10 cellular contexts compared by ENCODE assay signal in the genomic region with DNA sequence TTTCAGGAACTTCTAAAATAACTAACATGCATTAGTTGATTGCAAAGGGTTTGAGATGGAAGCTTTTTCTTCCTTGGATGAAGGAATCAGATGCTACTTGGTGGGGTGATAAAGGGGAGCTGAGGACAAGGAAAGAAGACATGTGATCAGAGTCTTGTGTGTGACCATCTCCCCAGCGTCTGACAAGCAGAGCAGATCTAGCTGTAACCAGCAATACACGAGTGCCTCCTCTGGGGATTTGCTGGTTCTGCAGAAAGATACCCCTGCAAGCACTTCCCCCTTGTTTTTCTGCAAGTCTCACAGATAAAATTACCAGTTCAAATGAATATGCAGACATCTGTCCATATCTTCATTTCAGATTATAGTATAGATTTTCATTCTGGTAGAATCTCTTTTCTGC. TPM values are rescaled to one million over a fixed set of nuclear protein-coding genes. Genes with fewer than 3 reads are reported as not detected.
A peak's percentile ranks its signal among the peaks of the same experiment; 100 is the strongest.
DNase-seq lines count a peak whose midpoint lies in the region; ATAC-seq, FAIRE-seq and TF ChIP-seq lines count a peak whose summit lies in the region.
"Had no signal": no experiment of that assay in that cellular context is flagged by ENCODE, and none has a peak within 500 bp of the region (broad histone marks: within the 10 kb centered on the region; RNA-seq: fewer than 3 reads in every experiment).

No MANE protein-coding gene starts in this region.

- H3K36me3 ChIP-seq in colonic mucosa = no peaks in the 10 kb centered on the region
- no peaks in the 10 kb centered on the region for H3K36me3 ChIP-seq in small intestine (ENCODE audit: control insufficient read depth in 2 of 2, insufficient read depth in 2 of 2, low read length in 2 of 2)
- no peaks in the 10 kb centered on the region for H3K36me3 ChIP-seq in CD4-positive, alpha-beta memory T cell (ENCODE audit: insufficient read depth, low read length)
- H3K36me3 ChIP-seq: BLaER1 treated with 17β-estradiol and CSF1 and Interleukin-3, amounts not matched to agents 10 nM and 100 nM had no signal

- no peak overlapping the region for H3K27ac Mint-ChIP-seq in CD4-positive, alpha-beta memory T cell
- H3K27ac Mint-ChIP-seq: stimulated activated naive CD8-positive, alpha-beta T cell treated with anti-CD3 and anti-CD28 coated beads, Interleukin-15, Interleukin-2, amounts not matched to agents 100 ng/mL and 50 ng/mL, for 24 hours had no signal

- DNase-seq in Ammon's horn (ENCODE audit: low spot score) (peak; percentile 76), NCI-H510A (lab: John Stamatoyannopoulos, UW) (peak; percentile 75), colonic mucosa (peak; percentile 23), small intestine (peak; percentile 7), SW480 (ENCODE audit: low spot score) (no peak)
- DNase-seq in CD4-positive, alpha-beta memory T cell = no peak

- H3K4me1 Mint-ChIP-seq in CD4-positive, alpha-beta memory T cell = no peaks in the 10 kb centered on the region

- peaks cover 17% of the 10 kb centered on the region for H3K27me3 ChIP-seq in colonic mucosa
- H3K27me3 ChIP-seq in small intestine (ENCODE audit: control insufficient read depth in 2 of 2, insufficient read depth in 2 of 2, low read length in 2 of 2) = peaks cover 8 to 10% of the 10 kb centered on the region in 2 donors
- H3K27me3 ChIP-seq in CD4-positive, alpha-beta memory T cell (ENCODE audit: insufficient read depth, low read length) = no peaks in the 10 kb centered on the region
- H3K27me3 ChIP-seq: BLaER1 treated with 17β-estradiol and CSF1 and Interleukin-3, amounts not matched to agents 10 nM and 100 nM had no signal

- no peaks in the 10 kb centered on the region for H3K36me3 Mint-ChIP-seq in CD4-positive, alpha-beta memory T cell

- CTCF ChIA-PET in CD4-positive, alpha-beta memory T cell (lab: Charles Lee; ENCODE audit: partially characterized antibody) = no interaction called here

- H3K9me3 Mint-ChIP-seq in CD4-positive, alpha-beta memory T cell = peaks cover 0 to 26% (median 9%) of the 10 kb centered on the region in 8 donors
- H3K9me3 Mint-ChIP-seq: stimulated activated naive CD8-positive, alpha-beta T cell treated with anti-CD3 and anti-CD28 coated beads, Interleukin-15, Interleukin-2, amounts not matched to agents 100 ng/mL and 50 ng/mL, for 24 hours had no signal

- 2 to 11% (median 2%) methylated on average over 2 of the region's 2 CpGs for WGBS in small intestine, 3 donors

- no peak overlapping the region for H3K27ac ChIP-seq in colonic mucosa
- no peak overlapping the region for H3K27ac ChIP-seq in small intestine (ENCODE audit: low read depth in 1 of 2, low read length in 1 of 2)
- no peak overlapping the region for H3K27ac ChIP-seq in CD4-positive, alpha-beta memory T cell (ENCODE audit: low read depth, low read length)
- H3K27ac ChIP-seq: BLaER1 treated with 17β-estradiol and CSF1 and Interleukin-3, amounts not matched to agents 10 nM and 100 nM had no signal

- peak; percentile 73 for ATAC-seq in HG02981 (IDR thresholded peaks at IDR 0.05; ENCODE audit: unreplicated experiment)
- ATAC-seq in HG02763 (IDR thresholded peaks at IDR 0.05; ENCODE audit: unreplicated experiment) = no peak

- H3K9ac ChIP-seq in colonic mucosa (ENCODE audit: low read depth in 2 of 2, low read length in 2 of 2) = no peak overlapping the region
- H3K9ac ChIP-seq: BLaER1 treated with 17β-estradiol and CSF1 and Interleukin-3, amounts not matched to agents 10 nM and 100 nM had no signal

- FAIRE-seq in small intestine (lab: Jason Lieb, UNC) = no peak

- peaks cover 1 to 4% of the 10 kb centered on the region in 2 donors for H3K27me3 Mint-ChIP-seq in CD4-positive, alpha-beta memory T cell

- intact Hi-C loops in colonic mucosa (cut with DNase I) = no loop called here
- intact Hi-C loops in CD4-positive, alpha-beta memory T cell (cut with micrococcal nuclease) = no loop called here

- H3K4me1 ChIP-seq in colonic mucosa = no peaks in the 10 kb centered on the region
- H3K4me1 ChIP-seq in small intestine (ENCODE audit: control insufficient read depth in 2 of 2, insufficient read depth in 1 of 2, low read depth in 1 of 2, low read length in 1 of 2) = no peaks in the 10 kb centered on the region
- no peaks in the 10 kb centered on the region for H3K4me1 ChIP-seq in CD4-positive, alpha-beta memory T cell (ENCODE audit: insufficient read depth, low read length)

- H3K4me3 Mint-ChIP-seq in CD4-positive, alpha-beta memory T cell = no peak overlapping the region
- H3K4me3 Mint-ChIP-seq: stimulated activated naive CD8-positive, alpha-beta T cell treated with anti-CD3 and anti-CD28 coated beads, Interleukin-15, Interleukin-2, amounts not matched to agents 100 ng/mL and 50 ng/mL, for 24 hours had no signal

- H3K9me3 ChIP-seq in colonic mucosa = no peaks in the 10 kb centered on the region
- H3K9me3 ChIP-seq in small intestine (ENCODE audit: control insufficient read depth, low read depth) = no peaks in the 10 kb centered on the region
- no peaks in the 10 kb centered on the region for H3K9me3 ChIP-seq in CD4-positive, alpha-beta memory T cell (ENCODE audit: control insufficient read depth in 1 of 2, low read length in 2 of 2)

- POLR2A ChIA-PET in CD4-positive, alpha-beta memory T cell (lab: Charles Lee; ENCODE audit: partially characterized antibody) = no interaction called here

- TF ChIP-seq CTCF in colonic mucosa (IDR thresholded peaks at IDR 0.05) = no peak

- no peak overlapping the region for H3K4me3 ChIP-seq in colonic mucosa
- H3K4me3 ChIP-seq in small intestine (ENCODE audit: low read depth in 1 of 2, low read length in 2 of 2) = no peak overlapping the region
- H3K4me3 ChIP-seq in CD4-positive, alpha-beta memory T cell (ENCODE audit: low read length in 2 of 2) = no peak overlapping the region
- H3K4me3 ChIP-seq: BLaER1 treated with 17β-estradiol and CSF1 and Interleukin-3, amounts not matched to agents 10 nM and 100 nM had no signal

RNA-seq across cellular contexts. Expression of a gene that starts 2.7 kb away (rescaled TPM):
- under 1 TPM; 0.05 to 0.15 TPM for total RNA-seq in colonic mucosa
- polyA plus RNA-seq in small intestine = under 1 TPM in 1 of 3 donors, not detected in 2; 0.01 TPM
- total RNA-seq in CD4-positive, alpha-beta memory T cell = not detected
- polyA plus RNA-seq in CD4-positive, alpha-beta memory T cell = not detected

Comparison
In these comparisons a context has a peak if more than half of its experiments do, and no peak if none do; other contexts are left out.
1. DNase-seq: peak in Ammon's horn (single experiment), NCI-H510A (single experiment), colonic mucosa (single experiment) and small intestine (single experiment); none in CD4-positive, alpha-beta memory T cell (0 of 5) and SW480 (single experiment).